ENCODE assay signal across 9 cellular contexts in the genomic region with DNA sequence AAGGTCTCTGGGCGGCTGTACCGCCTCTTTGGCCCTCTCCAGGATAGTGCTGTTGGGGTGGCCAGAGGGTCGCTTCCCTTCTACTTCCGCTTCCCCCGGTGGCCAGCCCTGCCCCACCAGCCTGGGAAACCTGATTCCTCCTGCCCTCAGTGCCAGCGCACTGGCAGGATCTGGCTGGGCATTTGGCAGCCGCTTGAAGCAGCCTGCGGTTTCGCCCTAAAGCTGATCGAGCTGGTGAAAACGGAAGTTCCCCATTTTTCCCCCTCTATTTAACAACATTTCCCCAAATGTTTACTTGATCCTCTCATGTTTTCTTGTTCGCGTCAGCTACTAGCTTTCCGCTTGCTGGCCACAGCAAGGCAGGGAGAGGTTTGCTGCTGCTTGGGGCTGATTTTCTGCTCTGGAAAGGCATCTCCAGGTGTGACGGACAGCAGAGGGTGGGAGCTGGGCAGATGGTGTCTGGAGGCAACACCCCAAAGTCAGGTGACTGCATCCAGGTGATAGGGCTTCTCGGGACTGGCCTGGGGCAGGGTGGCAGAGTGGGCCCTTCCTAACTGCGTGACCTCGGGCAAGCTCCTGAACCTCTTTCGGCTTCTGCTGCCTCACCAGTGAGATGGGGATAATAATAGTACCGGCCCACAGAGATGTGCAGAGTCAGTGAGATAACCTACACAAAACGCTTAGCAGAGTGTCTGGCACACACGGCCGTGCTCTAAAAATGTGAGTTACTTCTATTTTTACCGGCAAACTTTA. TPM values are rescaled to one million over a fixed set of nuclear protein-coding genes. Genes with fewer than 3 reads are reported as not detected.
DNase-seq lines count a peak whose midpoint lies in the region; ATAC-seq and TF ChIP-seq lines count a peak whose summit lies in the region.
"Had no signal": no experiment of that assay in that cellular context is flagged by ENCODE, and none has a peak within 500 bp of the region (broad histone marks: within the 10 kb centered on the region; RNA-seq: fewer than 3 reads in every experiment).

No MANE protein-coding gene starts in this region.

- no peak overlapping the region for H3K9ac ChIP-seq in colonic mucosa (ENCODE audit: low read depth in 2 of 2, low read length in 2 of 2)

- H3K27ac ChIP-seq in right lobe of liver, result peak overlapping the region; percentile 2 to 44 (median 21)
- H3K27ac ChIP-seq in colonic mucosa, result no peak overlapping the region
- H3K27ac ChIP-seq: SJSA1 had no signal

- intact Hi-C loops in right lobe of liver (cut with DNase I), result loop anchor here in 1 of 2 donors (10.0 kb wide), 1 partner anchor 55 kb away; a partner anchor contains a TSS
- intact Hi-C loops in colonic mucosa (cut with DNase I), result loop anchor here (10.0 kb wide), 1 partner anchor 75 kb away; no protein-coding TSS in a partner anchor

- TF ChIP-seq CTCF in right lobe of liver (IDR thresholded peaks at IDR 0.05), result no peak
- no peak for TF ChIP-seq CTCF in colonic mucosa (IDR thresholded peaks at IDR 0.05)

- whole genome bisulfite sequencing in right lobe of liver (ENCODE audit: insufficient coverage, low coverage, low lambda C conversion rate, missing lambda C conversion rate), result 26% methylated on average over 16 of the region's 24 CpGs

- peaks cover 20% of the 10 kb centered on the region for H3K4me1 Mint-ChIP-seq in stimulated activated naive CD8-positive, alpha-beta T cell treated with anti-CD3 and anti-CD28 coated beads, Interleukin-15, amount 100 ng/mL, for 72 hours
- H3K4me1 Mint-ChIP-seq in activated T-helper 17 cell treated with anti-CD3 and anti-CD28 coated beads, Interleukin-2, amount 50 U/mL, for 72 hours, result peaks cover 6% of the 10 kb centered on the region

- H3K4me3 Mint-ChIP-seq in stimulated activated naive CD8-positive, alpha-beta T cell treated with anti-CD3 and anti-CD28 coated beads, Interleukin-15, amount 100 ng/mL, for 72 hours, result peak overlapping the region; percentile 35 to 45
- H3K4me3 Mint-ChIP-seq in activated T-helper 17 cell treated with anti-CD3 and anti-CD28 coated beads, Interleukin-2, amount 50 U/mL, for 72 hours, result peak overlapping the region; percentile 9

- H3K36me3 ChIP-seq in right lobe of liver, result no peaks in the 10 kb centered on the region
- H3K36me3 ChIP-seq in colonic mucosa, result no peaks in the 10 kb centered on the region
- H3K36me3 ChIP-seq: SJSA1 had no signal

- peaks cover 0 to 34% (median 12%) of the 10 kb centered on the region in 4 donors for H3K4me1 ChIP-seq in right lobe of liver
- H3K4me1 ChIP-seq in colonic mucosa, result no peaks in the 10 kb centered on the region

- H3K9me3 Mint-ChIP-seq in stimulated activated naive CD8-positive, alpha-beta T cell treated with anti-CD3 and anti-CD28 coated beads, Interleukin-15, amount 100 ng/mL, for 72 hours, result peaks cover 0 to 5% of the 10 kb centered on the region in 2 donors
- H3K9me3 Mint-ChIP-seq in activated T-helper 17 cell treated with anti-CD3 and anti-CD28 coated beads, Interleukin-2, amount 50 U/mL, for 72 hours, result peaks cover 4% of the 10 kb centered on the region

- H3K4me3 ChIP-seq in right lobe of liver (no peak overlapping the region), colonic mucosa (no peak overlapping the region)
- H3K4me3 ChIP-seq: SJSA1 had no signal

- H3K27me3 ChIP-seq in right lobe of liver (no peaks in the 10 kb centered on the region), colonic mucosa (no peaks in the 10 kb centered on the region)
- H3K27me3 ChIP-seq: SJSA1 had no signal

- peak overlapping the region in 1 of 2 donors; percentile 52 for H3K27ac Mint-ChIP-seq in stimulated activated naive CD8-positive, alpha-beta T cell treated with anti-CD3 and anti-CD28 coated beads, Interleukin-15, amount 100 ng/mL, for 72 hours
- H3K27ac Mint-ChIP-seq in activated T-helper 17 cell treated with anti-CD3 and anti-CD28 coated beads, Interleukin-2, amount 50 U/mL, for 72 hours, result no peak overlapping the region

- ATAC-seq in stimulated activated naive CD8-positive, alpha-beta T cell treated with anti-CD3 and anti-CD28 coated beads, Interleukin-15, amount 100 ng/mL, for 72 hours, result peak; percentile 19
- no peak for ATAC-seq in stimulated activated naive CD8-positive, alpha-beta T cell treated with anti-CD3 and anti-CD28 coated beads, Interleukin-15, Interleukin-2, amounts not matched to agents 100 U/mL and 50 U/mL, for 24 hours
- no peak for ATAC-seq in activated T-helper 17 cell treated with anti-CD3 and anti-CD28 coated beads, Interleukin-2, amount 50 U/mL, for 72 hours (replicated peaks)
- peak; percentile 72 to 79 (median 76) for ATAC-seq in right lobe of liver

- DNase-seq in stimulated activated naive CD8-positive, alpha-beta T cell treated with anti-CD3 and anti-CD28 coated beads, Interleukin-15, amount 100 ng/mL, for 72 hours, result no peak
- DNase-seq in stimulated activated naive CD8-positive, alpha-beta T cell treated with anti-CD3 and anti-CD28 coated beads, Interleukin-15, Interleukin-2, amounts not matched to agents 100 U/mL and 50 U/mL, for 24 hours, result no peak
- DNase-seq in right lobe of liver (peak in 2 of 3 donors; percentile 52 to 64), NCI-H446 treated with DMSO at 0.1 percent for 48 hours (lab: John Stamatoyannopoulos, UW) (no peak), LoVo (ENCODE audit: low spot score) (no peak), colonic mucosa (no peak), NCI-H1417 (lab: John Stamatoyannopoulos, UW) (no peak)

- H3K36me3 Mint-ChIP-seq in activated T-helper 17 cell treated with anti-CD3 and anti-CD28 coated beads, Interleukin-2, amount 50 U/mL, for 72 hours (ENCODE audit: low read depth), result no peaks in the 10 kb centered on the region

- no peaks in the 10 kb centered on the region for H3K9me3 ChIP-seq in right lobe of liver
- no peaks in the 10 kb centered on the region for H3K9me3 ChIP-seq in colonic mucosa
- H3K9me3 ChIP-seq: SJSA1 had no signal

- H3K27me3 Mint-ChIP-seq in stimulated activated naive CD8-positive, alpha-beta T cell treated with anti-CD3 and anti-CD28 coated beads, Interleukin-15, amount 100 ng/mL, for 72 hours, result peaks cover 72% of the 10 kb centered on the region
- peaks cover 53% of the 10 kb centered on the region for H3K27me3 Mint-ChIP-seq in activated T-helper 17 cell treated with anti-CD3 and anti-CD28 coated beads, Interleukin-2, amount 50 U/mL, for 72 hours

- no peak for TF ChIP-seq POLR2A in right lobe of liver (IDR thresholded peaks at IDR 0.05)

RNA-seq across cellular contexts. Expression of a gene that starts 53.0 kb away (rescaled TPM):
- 1 to 10 TPM in 1 of 2 donors, under 1 TPM in 1; 0.65 to 2.7 TPM for total RNA-seq in activated T-helper 17 cell treated with anti-CD3 and anti-CD28 coated beads, Interleukin-2, amount 50 U/mL, for 72 hours
- total RNA-seq in right lobe of liver (10 to 100 TPM; 23.7 to 53.2 (median 39.8) TPM), colonic mucosa (1 to 10 TPM; 4.7 to 9.9 TPM)

Comparison
In these comparisons a context has a peak if more than half of its experiments do, and no peak if none do; other contexts are left out.
1. ATAC-seq: peak in stimulated activated naive CD8-positive, alpha-beta T cell treated with anti-CD3 and anti-CD28 coated beads, Interleukin-15, amount 100 ng/mL, for 72 hours (single experiment) and right lobe of liver (4 of 4); none in stimulated activated naive CD8-positive, alpha-beta T cell treated with anti-CD3 and anti-CD28 coated beads, Interleukin-15, Interleukin-2, amounts not matched to agents 100 U/mL and 50 U/mL, for 24 hours (single experiment) and activated T-helper 17 cell treated with anti-CD3 and anti-CD28 coated beads, Interleukin-2, amount 50 U/mL, for 72 hours (single experiment).
2. DNase-seq: peak in right lobe of liver (2 of 3); none in stimulated activated naive CD8-positive, alpha-beta T cell treated with anti-CD3 and anti-CD28 coated beads, Interleukin-15, amount 100 ng/mL, for 72 hours (0 of 2), stimulated activated naive CD8-positive, alpha-beta T cell treated with anti-CD3 and anti-CD28 coated beads, Interleukin-15, Interleukin-2, amounts not matched to agents 100 U/mL and 50 U/mL, for 24 hours (single experiment), NCI-H446 treated with DMSO at 0.1 percent for 48 hours (single experiment), LoVo (single experiment), colonic mucosa (single experiment) and NCI-H1417 (0 of 3).